Comparison of ENCODE assay signal across 13 cellular contexts in the genomic region with DNA sequence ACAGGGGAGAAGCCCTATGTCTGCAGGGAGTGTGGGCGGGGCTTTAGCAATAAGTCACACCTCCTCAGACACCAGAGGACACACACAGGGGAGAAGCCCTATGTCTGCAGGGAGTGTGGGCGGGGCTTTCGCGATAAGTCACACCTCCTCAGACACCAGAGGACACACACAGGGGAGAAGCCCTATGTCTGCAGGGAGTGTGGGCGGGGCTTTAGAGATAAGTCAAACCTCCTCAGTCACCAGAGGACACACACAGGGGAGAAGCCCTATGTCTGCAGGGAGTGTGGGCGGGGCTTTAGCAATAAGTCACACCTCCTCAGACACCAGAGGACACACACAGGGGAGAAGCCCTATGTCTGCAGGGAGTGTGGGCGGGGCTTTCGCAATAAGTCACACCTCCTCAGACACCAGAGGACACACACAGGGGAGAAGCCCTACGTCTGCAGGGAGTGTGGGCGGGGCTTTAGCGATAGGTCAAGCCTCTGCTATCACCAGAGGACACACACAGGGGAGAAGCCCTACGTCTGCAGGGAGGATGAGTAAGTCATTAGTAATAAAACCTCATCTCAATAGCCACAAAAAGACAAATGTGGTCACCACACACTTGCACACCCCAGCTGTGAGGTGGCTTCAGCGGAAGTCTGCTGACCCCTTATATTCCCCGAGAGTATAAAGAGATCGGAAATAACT. TPM values are rescaled to one million over a fixed set of nuclear protein-coding genes. Genes with fewer than 3 reads are reported as not detected.
DNase-seq lines count a peak whose midpoint lies in the region; FAIRE-seq and TF ChIP-seq lines count a peak whose summit lies in the region.
"Not testable (repeated sequence)": the region's sequence is repeated elsewhere in the genome, so short reads cannot be mapped to it uniquely, and the experiment has no call there.
"Had no signal": no experiment of that assay in that cellular context is flagged by ENCODE, and none has a peak within 500 bp of the region (broad histone marks: within the 10 kb centered on the region; RNA-seq: fewer than 3 reads in every experiment).

No MANE protein-coding gene starts in this region.

- H3K27ac Mint-ChIP-seq in MCF 10A (ENCODE audit: low read depth, unreplicated experiment); nephron progenitor cell: not testable (repeated sequence)

- peak overlapping the region; percentile 36 for H3K4me2 ChIP-seq in KMS-11
- peak overlapping the region; percentile 41 for H3K4me2 ChIP-seq in OCI-LY3 (ENCODE audit: low read length)

- BruUV-seq in MCF 10A (replicated peaks; lab: Mats Ljungman, UMichigan) = not testable (repeated sequence)

- not testable (repeated sequence) for H3K27me3 ChIP-seq in KMS-11 (ENCODE audit: insufficient read depth, low read depth); OCI-LY3 (ENCODE audit: low read depth, low read length)

- peak; percentile 98 for FAIRE-seq in H54 (lab: Jason Lieb, UNC)

- H4K20me1 ChIP-seq in KMS-11 (ENCODE audit: insufficient read depth); OCI-LY3 (ENCODE audit: insufficient read depth, low read length): not testable (repeated sequence)

- H3K9me3 Mint-ChIP-seq in MCF 10A (ENCODE audit: unreplicated experiment) = not testable (repeated sequence)
- peaks cover 16% of the 10 kb centered on the region for H3K9me3 Mint-ChIP-seq in nephron progenitor cell

- not testable (repeated sequence) for TF ChIP-seq POLR2A in H54 (IDR thresholded peaks at IDR 0.05; ENCODE audit: low read depth, low read length)

- H3K9ac ChIP-seq in KMS-11 = peak overlapping the region; percentile 10; the same call in 1 of the 2 replicates
- not testable (repeated sequence) for H3K9ac ChIP-seq in OCI-LY3 (ENCODE audit: low read length)

- DNase-seq in H54 (ENCODE audit: insufficient read length, low spot score) (peak; percentile 16), NCI-H187 treated with DMSO at 0.1 percent for 48 hours (lab: John Stamatoyannopoulos, UW) (peak; percentile 75), SW480 (ENCODE audit: low spot score) (peak; percentile 23), MCF 10A (ENCODE audit: unreplicated experiment) (peak; percentile 3), nephron progenitor cell (peak; percentile 6)

- H3K36me3 ChIP-seq in KMS-11 (ENCODE audit: insufficient read depth); OCI-LY3 (replicated peaks; ENCODE audit: low read depth, low read length): not testable (repeated sequence)

- not testable (repeated sequence) for H3K4me1 ChIP-seq in KMS-11 (ENCODE audit: low read depth, poor library complexity, severe bottlenecking); OCI-LY3 (ENCODE audit: low read length)

- not testable (repeated sequence) for H3K27me3 Mint-ChIP-seq in MCF 10A (ENCODE audit: insufficient read depth, unreplicated experiment); nephron progenitor cell (ENCODE audit: low read depth, poor library complexity)

- H3K4me3 Mint-ChIP-seq in MCF 10A (ENCODE audit: unreplicated experiment); nephron progenitor cell: not testable (repeated sequence)

- POLR2A ChIA-PET in MCF 10A (lab: Yijun Ruan, JAX) = not testable (repeated sequence)

- H3K4me3 ChIP-seq in KMS-11 (IDR thresholded peaks at IDR 0.05; ENCODE audit: insufficient read depth, low read depth, low read length) = not testable (repeated sequence)
- H3K4me3 ChIP-seq in OCI-LY3 (ENCODE audit: low read length) = peak overlapping the region; percentile 65

- intact Hi-C loops in MCF 10A (cut with micrococcal nuclease) = not testable (repeated sequence)

- TF ChIP-seq CTCF in KMS-11 (conservative IDR thresholded peaks at IDR 0.05; ENCODE audit: low read depth, low read length); OCI-LY3 (IDR thresholded peaks at IDR 0.05; ENCODE audit: low read depth, low read length); MCF 10A (IDR thresholded peaks at IDR 0.05; ENCODE audit: unreplicated experiment); nephron progenitor cell (IDR thresholded peaks at IDR 0.05): not testable (repeated sequence)

- H2AFZ ChIP-seq in KMS-11 (ENCODE audit: low read depth) (peak overlapping the region; percentile 55), OCI-LY3 (ENCODE audit: low read depth, low read length) (0 out of 2 replicates have a peak overlapping the region, but pooled peaks have one; percentile 21)

- H3K27ac ChIP-seq in KMS-11; OCI-LY3 (ENCODE audit: low read length): not testable (repeated sequence)

- H3K79me2 ChIP-seq in KMS-11 (ENCODE audit: insufficient read depth, low read depth); OCI-LY3 (ENCODE audit: low read length): not testable (repeated sequence)

- CTCF ChIA-PET in MCF 10A (lab: Yijun Ruan, JAX) = not testable (repeated sequence)

- H3K4me1 Mint-ChIP-seq in MCF 10A (ENCODE audit: insufficient read depth, unreplicated experiment); nephron progenitor cell: not testable (repeated sequence)

- H3K36me3 Mint-ChIP-seq in MCF 10A (ENCODE audit: insufficient read depth, unreplicated experiment); nephron progenitor cell (ENCODE audit: low read depth): not testable (repeated sequence)

- H3K9me3 ChIP-seq in OCI-LY3 (ENCODE audit: insufficient read depth, low read length) = not testable (repeated sequence)

RNA-seq across cellular contexts. Expression of a gene that starts 20.0 kb away (rescaled TPM):
- not detected in 2 replicates for total RNA-seq in MCF 10A (2022)
- total RNA-seq: B cell; Calu3; CD4-positive, alpha-beta T cell; IMR-90; SJCRH30; T-helper 2 cell treated with Interferon-gamma antibody and Interleukin-4, amounts not matched to agents 100 ng/mL and 5 ng/mL, for 36 hours had no signal

Comparison
In these comparisons a context has a peak if more than half of its experiments do, and no peak if none do; other contexts are left out.
1. DNase-seq: peak in every context shown above with its lines; median percentile 75 in NCI-H187 treated with DMSO at 0.1 percent for 48 hours; 23 in SW480; 16 in H54; 6 in nephron progenitor cell; 3 in MCF 10A.